ENCODE assay signal across 5 cellular contexts in genomic region chr4:70050138-70050537, GRCh38. TPM values are rescaled to one million over a fixed set of nuclear protein-coding genes. Genes with fewer than 3 reads are reported as not detected.
"Had no signal": no experiment of that assay in that cellular context is flagged by ENCODE, and none has a peak within 500 bp of the region (broad histone marks: within the 10 kb centered on the region; RNA-seq: fewer than 3 reads in every experiment).

HTN1 (plus strand) TSS chr4:70050438; CDS start chr4:70053077, 2,639 bp downstream.

RNA-seq across cellular contexts. Expression of gene HTN1, which starts in this region (rescaled TPM):
- total RNA-seq: GM23338, H4, H7, HFFc6 had no signal
- polyA plus RNA-seq: GM23338, IgD-negative memory B cell had no signal
